8 cellular contexts compared by ENCODE assay signal in the genomic region with DNA sequence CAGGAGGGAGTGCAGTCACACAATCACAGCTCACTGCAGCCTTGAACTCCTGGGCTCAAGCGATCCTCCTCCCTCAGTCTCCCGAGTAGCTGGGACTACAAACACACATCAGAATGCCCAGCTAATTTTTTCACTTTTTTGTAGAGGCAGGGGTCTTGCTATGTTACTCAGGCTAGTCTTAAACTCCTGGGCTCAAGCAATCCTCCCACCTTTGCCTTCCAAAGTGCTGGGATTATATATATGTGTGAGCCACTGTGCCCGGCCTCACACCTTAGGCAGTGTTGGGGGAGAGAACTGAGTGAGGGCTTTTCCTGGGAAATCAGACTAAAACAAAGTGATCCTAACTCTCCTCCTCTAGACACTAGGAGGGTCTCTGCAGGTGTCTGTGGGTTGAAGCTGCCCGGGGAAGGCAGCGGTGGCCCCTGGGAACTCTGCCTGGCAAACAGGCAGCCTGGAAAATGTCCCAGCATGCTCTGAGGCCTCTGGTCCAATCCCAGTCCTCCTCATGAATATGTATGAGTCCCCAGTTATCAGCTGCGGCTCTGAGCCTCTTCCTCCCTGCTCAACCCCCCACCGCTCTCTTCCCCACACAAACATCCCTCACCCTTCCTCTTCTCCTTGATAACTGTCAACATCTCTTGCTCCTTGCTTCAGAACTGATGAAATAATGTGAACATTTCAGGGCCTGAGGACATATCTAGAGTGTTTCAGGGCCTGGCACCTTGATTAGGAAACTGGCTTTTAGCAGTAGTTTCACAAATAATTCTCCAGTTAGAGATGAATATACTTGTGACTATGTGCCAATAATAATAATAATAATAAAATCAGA. TPM values are rescaled to one million over a fixed set of nuclear protein-coding genes. Genes with fewer than 3 reads are reported as not detected.
DNase-seq lines count a peak whose midpoint lies in the region; TF ChIP-seq lines count a peak whose summit lies in the region.

No MANE protein-coding gene starts in this region.

- no CpG with 5 or more reads among the region's 7 CpGs for WGBS in neuronal stem cell (ENCODE audit: extremely low coverage in 2 of 2, insufficient read length in 2 of 2, insufficient replicate concordance in 1 of 2), 2 donors

- H3K27me3 ChIP-seq in neuronal stem cell (ENCODE audit: control insufficient read depth in 3 of 3, insufficient read depth in 3 of 3, low read depth in 1 of 3, low read length in 3 of 3), result no peaks in the 10 kb centered on the region

- H2AK5ac ChIP-seq in neuronal stem cell (ENCODE audit: low read depth, low read length), result no peak overlapping the region

- H2BK12ac ChIP-seq in neuronal stem cell (ENCODE audit: low read length), result no peak overlapping the region

- peak overlapping the region in 1 of 2 donors; percentile 38 for H3K4me3 ChIP-seq in neuronal stem cell (ENCODE audit: low read length in 2 of 2)

- H3K9ac ChIP-seq in neuronal stem cell (ENCODE audit: low read depth, low read length, poor library complexity), result no peak overlapping the region

- no peak for TF ChIP-seq CTCF in VCaP (conservative IDR thresholded peaks at IDR 0.05)

- H3K4ac ChIP-seq in neuronal stem cell (ENCODE audit: low read length), result no peak overlapping the region

- H3K79me1 ChIP-seq in neuronal stem cell (ENCODE audit: low read depth, low read length), result peaks cover 1% of the 10 kb centered on the region

- H2BK15ac ChIP-seq in neuronal stem cell (ENCODE audit: low read length), result no peak overlapping the region

- no peak overlapping the region for H2BK120ac ChIP-seq in neuronal stem cell (ENCODE audit: low read depth, low read length)

- DNase-seq in NCI-H748 (lab: John Stamatoyannopoulos, UW; ENCODE audit: unreplicated experiment) (peak; percentile 42), NCI-H748 treated with DMSO at 0.1 percent for 48 hours (lab: John Stamatoyannopoulos, UW) (no peak), NCI-H2029 (lab: John Stamatoyannopoulos, UW) (peak; percentile 65), germinal center (ENCODE audit: low spot score) (peak; percentile 16), neuronal stem cell (ENCODE audit: low spot score) (peak; percentile 67), AG08396 (ENCODE audit: low spot score) (no peak), GM19240 (ENCODE audit: insufficient read length, low spot score) (no peak)

- peak overlapping the region; percentile 34; the same call in 1 of the 2 replicates for H3K27ac ChIP-seq in VCaP
- peak overlapping the region; percentile 87 for H3K27ac ChIP-seq in neuronal stem cell (replicated peaks; ENCODE audit: low read length)

- H3K36me3 ChIP-seq in neuronal stem cell (replicated peaks in 1 of 2; ENCODE audit: control insufficient read depth in 2 of 2, insufficient read depth in 2 of 2, low read length in 2 of 2), result no peaks in the 10 kb centered on the region

- H3K9me3 ChIP-seq in neuronal stem cell (replicated peaks in 1 of 2; ENCODE audit: control insufficient read depth in 2 of 2, insufficient read depth in 1 of 2, low read depth in 1 of 2, low read length in 2 of 2), result no peaks in the 10 kb centered on the region

- peak overlapping the region; percentile 93 for H2AFZ ChIP-seq in neuronal stem cell (ENCODE audit: low read length)

- peak overlapping the region; percentile 36 for H3K4me2 ChIP-seq in neuronal stem cell (ENCODE audit: insufficient read depth, low read length, poor library complexity, severe bottlenecking)

- H3K18ac ChIP-seq in neuronal stem cell (ENCODE audit: low read length), result peak overlapping the region; percentile 73

- no peak overlapping the region for H3K14ac ChIP-seq in neuronal stem cell (ENCODE audit: low read length)

- no peak overlapping the region for H2BK5ac ChIP-seq in neuronal stem cell (ENCODE audit: low read length)

- H4K91ac ChIP-seq in neuronal stem cell (ENCODE audit: low read depth, low read length, poor library complexity), result no peak overlapping the region

- H3K4me1 ChIP-seq in neuronal stem cell (ENCODE audit: control insufficient read depth in 2 of 2, insufficient read depth in 1 of 2, low read depth in 1 of 2, low read length in 2 of 2), result peaks cover 4 to 9% of the 10 kb centered on the region in 2 donors

- H4K8ac ChIP-seq in neuronal stem cell (ENCODE audit: low read depth, low read length), result no peak overlapping the region

- H3K23ac ChIP-seq in neuronal stem cell (ENCODE audit: low read depth, low read length, poor library complexity), result no peak overlapping the region

RNA-seq across cellular contexts. Expression of gene NAA25, which starts 7.9 kb away (rescaled TPM):
- 19.7 TPM for polyA plus RNA-seq in neuronal stem cell (2013, experiment 1 of 2)
- polyA plus RNA-seq in neuronal stem cell (2013, experiment 2 of 2), result 22.6 TPM

RNA-seq across cellular contexts. Expression of gene TRAFD1, which starts 8.9 kb away (rescaled TPM):
- 21.1 TPM for polyA plus RNA-seq in neuronal stem cell (2013, experiment 1 of 2)
- polyA plus RNA-seq in neuronal stem cell (2013, experiment 2 of 2), result 21.0 TPM

Comparison
In these comparisons a context has a peak if more than half of its experiments do, and no peak if none do; other contexts are left out.
1. DNase-seq: peak in NCI-H748 (single experiment), NCI-H2029 (single experiment), germinal center (single experiment) and neuronal stem cell (single experiment); none in NCI-H748 treated with DMSO at 0.1 percent for 48 hours (single experiment), AG08396 (single experiment) and GM19240 (single experiment).